Comparison of ENCODE assay signal across 8 cellular contexts in genomic region chr15:65400760-65401606, GRCh38. TPM values are rescaled to one million over a fixed set of nuclear protein-coding genes. Genes with fewer than 3 reads are reported as not detected.
A peak's percentile ranks its signal among the peaks of the same experiment; 100 is the strongest.
DNase-seq lines count a peak whose midpoint lies in the region; ATAC-seq and TF ChIP-seq lines count a peak whose summit lies in the region.

No MANE protein-coding gene starts in this region.

- DNase-seq in BJ (ENCODE audit: low read depth) (no peak), HCEC 1CT (peak; percentile 60), NCI-H460 (ENCODE audit: extremely low read depth, low read depth) (peak; percentile 61), mesenchymal stem cell (peak; percentile 83), substantia nigra (lab: John Stamatoyannopoulos, UW) (peak in 32 of 49 donors; percentile 11 to 63 (median 36))
- peak; percentile 17 for DNase-seq in activated CD4-positive, alpha-beta T cell treated with anti-CD3 and anti-CD28 coated beads for 1 hour
- peak; percentile 19 for DNase-seq in effector CD8-positive, alpha-beta T cell (lab: John Stamatoyannopoulos, UW)

- no peak overlapping the region for H2BK120ac ChIP-seq in mesenchymal stem cell (ENCODE audit: low read depth, low read length)

- CTCF ChIA-PET in BJ (lab: Yijun Ruan, JAX) = interaction anchor here (0.6 to 4.6 kb wide), 41 partner anchors 9 to 457 kb away, joined by 3 to 84 read pairs (median 5); partner anchors contain the start of genes HACD3 and IGDCC3

- no peak overlapping the region for H4K91ac ChIP-seq in mesenchymal stem cell (ENCODE audit: low read length)

- peaks cover 9% of the 10 kb centered on the region for H3K4me1 ChIP-seq in mesenchymal stem cell (ENCODE audit: control insufficient read depth, insufficient read depth, low read depth, low read length)

- peak; percentile 91 for TF ChIP-seq CTCF in BJ (IDR thresholded peaks at IDR 0.05; ENCODE audit: insufficient read depth, low read depth, low read length)

- H3K14ac ChIP-seq in mesenchymal stem cell (ENCODE audit: low read length in 2 of 2) = no peak overlapping the region

- no peak overlapping the region for H2BK15ac ChIP-seq in mesenchymal stem cell (ENCODE audit: low read depth, poor library complexity, severe bottlenecking)

- H3K79me1 ChIP-seq in mesenchymal stem cell (replicated peaks; ENCODE audit: low read length, poor library complexity, severe bottlenecking) = peaks cover 13% of the 10 kb centered on the region

- no peak overlapping the region for H3K23ac ChIP-seq in mesenchymal stem cell (ENCODE audit: low read length in 2 of 2)

- H3K4ac ChIP-seq in mesenchymal stem cell (ENCODE audit: low read depth in 1 of 2, low read length in 2 of 2) = no peak overlapping the region

- H3K27me3 ChIP-seq in BJ (ENCODE audit: control insufficient read depth, insufficient read depth, low read length) = no peaks in the 10 kb centered on the region; the same call in 1 of the 2 replicates
- peaks cover 0 to 16% of the 10 kb centered on the region in 2 experiments for H3K27me3 ChIP-seq in mesenchymal stem cell (ENCODE audit: control insufficient read depth in 1 of 2, insufficient read depth in 1 of 2, low read length in 2 of 2)

- H3K36me3 ChIP-seq in BJ (ENCODE audit: control insufficient read depth, insufficient read depth, low read length) (no peaks in the 10 kb centered on the region), mesenchymal stem cell (ENCODE audit: control insufficient read depth in 1 of 2, insufficient read depth in 2 of 2, low read depth in 1 of 2, low read length in 2 of 2) (peaks cover 0 to 36% of the 10 kb centered on the region in 2 experiments)

- H3K4me3 ChIP-seq in BJ (ENCODE audit: low read depth, low read length) = no peak overlapping the region
- H3K4me3 ChIP-seq in mesenchymal stem cell (ENCODE audit: insufficient read depth in 1 of 2, low read depth in 1 of 2, low read length in 2 of 2) = no peak overlapping the region

- ATAC-seq in GM21515 (IDR thresholded peaks at IDR 0.05; ENCODE audit: unreplicated experiment) = no peak

- peak overlapping the region; percentile 7 for H2AK5ac ChIP-seq in mesenchymal stem cell (ENCODE audit: low read length, severe bottlenecking)

- H3K9ac ChIP-seq in mesenchymal stem cell (ENCODE audit: low read length) = no peak overlapping the region

- H3K27ac ChIP-seq in mesenchymal stem cell (ENCODE audit: low read length, poor library complexity, severe bottlenecking) (peak overlapping the region; percentile 6), substantia nigra (ENCODE audit: low read depth, low read length, poor library complexity, severe bottlenecking) (no peak overlapping the region)

- WGBS in mesenchymal stem cell = 16% methylated on average over 11 of the region's 11 CpGs

- peak overlapping the region in 1 of 2 experiments; percentile 55 for H3K18ac ChIP-seq in mesenchymal stem cell (ENCODE audit: low read depth in 1 of 2, low read length in 2 of 2)

- H2AFZ ChIP-seq in mesenchymal stem cell (ENCODE audit: low read depth, low read length) = no peak overlapping the region

- no peak overlapping the region for H2BK12ac ChIP-seq in mesenchymal stem cell (ENCODE audit: low read length in 2 of 2)

- H3K4me2 ChIP-seq in mesenchymal stem cell (ENCODE audit: low read length, poor library complexity, severe bottlenecking) = no peak overlapping the region

- H3K9me3 ChIP-seq in mesenchymal stem cell (ENCODE audit: control insufficient read depth, low read length) = no peaks in the 10 kb centered on the region

- peak overlapping the region; percentile 60 for H4K8ac ChIP-seq in mesenchymal stem cell (ENCODE audit: low read length)

- no peak overlapping the region for H2BK5ac ChIP-seq in mesenchymal stem cell (ENCODE audit: low read depth, low read length, poor library complexity, severe bottlenecking)

- POLR2A ChIA-PET in BJ (lab: Charles Lee) = no interaction called here

RNA-seq across cellular contexts. Expression of gene IGDCC4, which starts 21.8 kb away (rescaled TPM):
- polyA plus RNA-seq in BJ (2011; rRNA removed) = 1.1 and 1.2 TPM in 2 replicates
- 1.9 and 2.0 TPM in 2 replicates for polyA minus RNA-seq in BJ (2011; rRNA and poly(A)+ RNA removed)
- total RNA-seq in NCI-H460 (2014; rRNA removed; shearing (Covaris generic)) = 0.29 and 0.74 TPM in 2 replicates
- polyA plus RNA-seq in NCI-H460 (2014; cell fraction: nucleus; rRNA removed) = 0.56 and 1.7 TPM in 2 replicates
- 14.9 TPM for polyA plus RNA-seq in mesenchymal stem cell (2013, experiment 1 of 2)
- 17.1 TPM for polyA plus RNA-seq in mesenchymal stem cell (2013, experiment 2 of 2)

RNA-seq across cellular contexts. Expression of gene IGDCC3, which starts 23.2 kb away (rescaled TPM):
- polyA plus RNA-seq in BJ (2011; rRNA removed) = not detected in 2 replicates
- polyA minus RNA-seq in BJ (2011; rRNA and poly(A)+ RNA removed) = not detected in 2 replicates
- not detected in 2 replicates for total RNA-seq in NCI-H460 (2014; rRNA removed; shearing (Covaris generic))
- not detected in 2 replicates for polyA plus RNA-seq in NCI-H460 (2014; cell fraction: nucleus; rRNA removed)
- polyA plus RNA-seq in mesenchymal stem cell (2013, experiment 1 of 2) = 4.8 TPM
- polyA plus RNA-seq in mesenchymal stem cell (2013, experiment 2 of 2) = 4.8 TPM
